8 cellular contexts compared by ENCODE assay signal in genomic region chr4:39697740-39698423, GRCh38. TPM values are rescaled to one million over a fixed set of nuclear protein-coding genes. Genes with fewer than 3 reads are reported as not detected.
DNase-seq lines count a peak whose midpoint lies in the region; ATAC-seq, FAIRE-seq and TF ChIP-seq lines count a peak whose summit lies in the region.

Gene UBE2K (plus strand): TSS chr4:39698136. CDS start chr4:39698328, 192 bp downstream.

- H3K36me3 ChIP-seq in kidney (ENCODE audit: control insufficient read depth in 1 of 2, insufficient read depth in 2 of 2, low read length in 2 of 2), result peaks cover 0 to 3% of the 10 kb centered on the region in 2 donors

- no peak for TF ChIP-seq CTCF in AG04450 (IDR thresholded peaks at IDR 0.05; ENCODE audit: low read depth, low read length)
- no peak for TF ChIP-seq CTCF in kidney (IDR thresholded peaks at IDR 0.05; ENCODE audit: borderline replicate concordance, extremely low read depth, insufficient read depth)

- TF ChIP-seq POLR2A in GM18951 (IDR thresholded peaks at IDR 0.05; ENCODE audit: extremely low read depth, insufficient read depth, insufficient read length), result peak; percentile 97

- H3K27ac ChIP-seq in AG04450 (ENCODE audit: low read depth, low read length) (peak within 1 kb of the TSS; percentile 81), kidney (ENCODE audit: low read depth in 2 of 2, low read length in 2 of 2) (peak within 1 kb of the TSS; percentile 93 to 96)

- no peaks in the 10 kb centered on the region for H3K27me3 ChIP-seq in AG04450 (ENCODE audit: control insufficient read depth, insufficient read depth, low read length)

- CTCF ChIA-PET in AG04450 (lab: Charles Lee), result interaction anchor here (0.5 to 2.0 kb wide), 3 partner anchors 25 to 281 kb away, joined by 3 to 9 read pairs (median 6); no protein-coding TSS in a partner anchor

- ATAC-seq in HG03175 (IDR thresholded peaks at IDR 0.05; ENCODE audit: unreplicated experiment), result peak; percentile 85

- intact Hi-C loops in kidney (cut with DNase I), result no loop called here

- H3K4me3 ChIP-seq in AG04450 (ENCODE audit: low read depth, low read length) (peak within 1 kb of the TSS; percentile 96), kidney (ENCODE audit: low read length in 2 of 2) (peak within 1 kb of the TSS; percentile 89 to 96)

- peak within 1 kb of the TSS; percentile 79 to 95 for H3K9ac ChIP-seq in kidney (ENCODE audit: low read length in 2 of 2)

- no peak for DNase-seq in AG04450 (ENCODE audit: low read depth, low spot score)
- peak; percentile 88 for DNase-seq in NCI-H226
- peak; percentile 92 for DNase-seq in activated CD4-positive, CD25-positive, alpha-beta regulatory T cell treated with anti-CD3 and anti-CD28 coated beads, Interleukin-2, amount 50 U/mL, for 72 hours
- DNase-seq in cerebellar cortex (ENCODE audit: low spot score), result peak; percentile 82
- DNase-seq in kidney, result peak; percentile 96
- peak; percentile 91 for DNase-seq in stimulated activated CD4-positive, alpha-beta T cell treated with anti-CD3 and anti-CD28 coated beads, Interleukin-15, amount 100 ng/mL, for 24 hours

- POLR2A ChIA-PET in AG04450 (lab: Yijun Ruan, JAX), result interaction anchor here (0.5 to 1.5 kb wide), 8 partner anchors 13 to 249 kb away, joined by 3 to 13 read pairs (median 5); partner anchors contain the start of genes SMIM14 and UGDH

- peaks cover 5% of the 10 kb centered on the region; the same call in 1 of the 2 replicates for H3K9me3 ChIP-seq in AG04450 (ENCODE audit: control insufficient read depth, insufficient read depth, low read length)
- H3K9me3 ChIP-seq in kidney (ENCODE audit: control insufficient read depth in 1 of 2, low read length in 2 of 2), result no peaks in the 10 kb centered on the region

- in situ Hi-C loops in GM18951 (cut with MboI; ENCODE audit: low sequenced_read_pairs, unreplicated experiment), result no loop called here

- FAIRE-seq in kidney (lab: Jason Lieb, UNC), result no peak

- H3K4me1 ChIP-seq in kidney (ENCODE audit: control insufficient read depth in 1 of 2, insufficient read depth in 1 of 2, low read depth in 1 of 2, low read length in 2 of 2), result peaks cover 3 to 17% of the 10 kb centered on the region in 2 donors

RNA-seq across cellular contexts. Expression of gene UBE2K, which starts in this region (rescaled TPM):
- polyA plus RNA-seq in AG04450 (2011; rRNA removed) (79.3 and 101 TPM in 2 replicates), kidney (ENCODE audit: insufficient read depth, low read depth, low replicate concordance) (59.6 TPM)
- 21.7 and 30.8 TPM in 2 replicates for polyA minus RNA-seq in AG04450 (2011; rRNA and poly(A)+ RNA removed)
- 56.7 TPM for total RNA-seq in kidney
